ENCODE assay signal across 1 cellular context in the genomic region with DNA sequence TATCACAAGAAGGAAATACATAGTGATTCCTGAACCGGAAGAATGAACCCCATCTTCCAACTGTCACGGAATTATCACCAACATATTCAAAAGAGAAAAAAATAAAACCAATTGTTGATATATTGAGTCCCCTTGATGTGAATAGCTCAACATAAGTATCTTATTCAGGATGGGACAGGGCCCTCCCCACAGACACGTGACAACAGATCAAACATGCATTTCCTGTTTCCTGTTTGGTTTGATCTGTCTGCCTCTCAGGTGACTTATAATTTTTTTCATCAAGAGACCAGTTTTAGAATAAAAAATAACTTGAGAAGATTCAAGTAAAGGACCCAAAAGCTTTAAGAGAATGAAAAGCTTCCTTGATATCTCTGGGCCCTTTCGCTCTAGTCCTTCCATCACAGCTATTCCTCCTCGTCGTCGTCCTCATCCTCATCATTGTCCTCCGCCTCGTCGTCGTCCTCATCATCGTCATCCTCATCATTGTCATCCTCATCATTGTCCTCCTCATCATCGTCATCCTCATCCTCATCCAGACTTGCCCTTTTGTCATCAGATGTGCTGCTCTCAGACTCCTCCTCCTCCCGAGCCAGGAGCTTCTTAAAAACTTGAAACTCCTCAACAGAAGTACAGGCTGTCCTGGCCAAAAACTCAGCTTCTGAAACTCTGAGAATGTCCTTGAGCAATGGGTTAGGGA.
TF ChIP-seq lines count a peak whose summit lies in the region.

No MANE protein-coding gene starts in this region.

TF ChIP-seq in HepG2, 621 proteins besides CTCF, POLR2A, EP300 and RAD21:
- TF ChIP-seq CREB1 (IDR thresholded peaks at IDR 0.05) (peak; percentile 69), CREB1 (CRISPR knock-in tag; IDR thresholded peaks at IDR 0.05) (no peak)
- TF ChIP-seq, protein P1, sequence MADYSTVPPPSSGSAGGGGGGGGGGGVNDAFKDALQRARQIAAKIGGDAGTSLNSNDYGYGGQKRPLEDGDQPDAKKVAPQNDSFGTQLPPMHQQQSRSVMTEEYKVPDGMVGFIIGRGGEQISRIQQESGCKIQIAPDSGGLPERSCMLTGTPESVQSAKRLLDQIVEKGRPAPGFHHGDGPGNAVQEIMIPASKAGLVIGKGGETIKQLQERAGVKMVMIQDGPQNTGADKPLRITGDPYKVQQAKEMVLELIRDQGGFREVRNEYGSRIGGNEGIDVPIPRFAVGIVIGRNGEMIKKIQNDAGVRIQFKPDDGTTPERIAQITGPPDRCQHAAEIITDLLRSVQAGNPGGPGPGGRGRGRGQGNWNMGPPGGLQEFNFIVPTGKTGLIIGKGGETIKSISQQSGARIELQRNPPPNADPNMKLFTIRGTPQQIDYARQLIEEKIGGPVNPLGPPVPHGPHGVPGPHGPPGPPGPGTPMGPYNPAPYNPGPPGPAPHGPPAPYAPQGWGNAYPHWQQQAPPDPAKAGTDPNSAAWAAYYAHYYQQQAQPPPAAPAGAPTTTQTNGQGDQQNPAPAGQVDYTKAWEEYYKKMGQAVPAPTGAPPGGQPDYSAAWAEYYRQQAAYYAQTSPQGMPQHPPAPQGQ (CRISPR knock-in tag; IDR thresholded peaks at IDR 0.05; ENCODE audit: borderline replicate concordance) = no peak
